Comparison of ENCODE assay signal across 8 cellular contexts in genomic region chr4:42302348-42302747, GRCh38.
A peak's percentile ranks its signal among the peaks of the same experiment; 100 is the strongest.
DNase-seq lines count a peak whose midpoint lies in the region; ATAC-seq lines count a peak whose summit lies in the region.

No MANE protein-coding gene starts in this region.

- peak; percentile 6 for DNase-seq in activated naive CD8-positive, alpha-beta T cell treated with anti-CD3 and anti-CD28 coated beads, Interleukin-2, amount 50 U/mL, for 24 hours
- DNase-seq in activated naive CD8-positive, alpha-beta T cell treated with anti-CD3 and anti-CD28 coated beads for 36 hours: no peak
- DNase-seq in M059J (ENCODE audit: low read depth): peak; percentile 73
- peak; percentile 24 for DNase-seq in cerebellar cortex (ENCODE audit: low spot score)
- DNase-seq in pons (ENCODE audit: low spot score): peak; percentile 80
- no peak for DNase-seq in NCI-H187 (lab: John Stamatoyannopoulos, UW)
- DNase-seq in amniotic stem cell (lab: John Stamatoyannopoulos, UW): no peak
- DNase-seq in activated CD4-positive, CD25-positive, alpha-beta regulatory T cell (lab: John Stamatoyannopoulos, UW): no peak

- no peak overlapping the region for H3K27ac Mint-ChIP-seq in activated naive CD8-positive, alpha-beta T cell treated with anti-CD3 and anti-CD28 coated beads, Interleukin-2, amount 50 U/mL, for 24 hours
- no peak overlapping the region for H3K27ac Mint-ChIP-seq in activated naive CD8-positive, alpha-beta T cell treated with anti-CD3 and anti-CD28 coated beads for 36 hours

- no peak for ATAC-seq in activated naive CD8-positive, alpha-beta T cell treated with anti-CD3 and anti-CD28 coated beads, Interleukin-2, amount 50 U/mL, for 24 hours

- no peaks in the 10 kb centered on the region for H3K36me3 Mint-ChIP-seq in activated naive CD8-positive, alpha-beta T cell treated with anti-CD3 and anti-CD28 coated beads, Interleukin-2, amount 50 U/mL, for 24 hours (ENCODE audit: low read depth)
- H3K36me3 Mint-ChIP-seq in activated naive CD8-positive, alpha-beta T cell treated with anti-CD3 and anti-CD28 coated beads for 36 hours: no peaks in the 10 kb centered on the region

- H3K4me3 Mint-ChIP-seq in activated naive CD8-positive, alpha-beta T cell treated with anti-CD3 and anti-CD28 coated beads, Interleukin-2, amount 50 U/mL, for 24 hours: no peak overlapping the region
- H3K4me3 Mint-ChIP-seq in activated naive CD8-positive, alpha-beta T cell treated with anti-CD3 and anti-CD28 coated beads for 36 hours: no peak overlapping the region

- no peaks in the 10 kb centered on the region for H3K9me3 Mint-ChIP-seq in activated naive CD8-positive, alpha-beta T cell treated with anti-CD3 and anti-CD28 coated beads, Interleukin-2, amount 50 U/mL, for 24 hours
- H3K9me3 Mint-ChIP-seq in activated naive CD8-positive, alpha-beta T cell treated with anti-CD3 and anti-CD28 coated beads for 36 hours: no peaks in the 10 kb centered on the region

- H3K4me1 Mint-ChIP-seq in activated naive CD8-positive, alpha-beta T cell treated with anti-CD3 and anti-CD28 coated beads, Interleukin-2, amount 50 U/mL, for 24 hours: no peaks in the 10 kb centered on the region
- H3K4me1 Mint-ChIP-seq in activated naive CD8-positive, alpha-beta T cell treated with anti-CD3 and anti-CD28 coated beads for 36 hours: no peaks in the 10 kb centered on the region

- peaks cover 18% of the 10 kb centered on the region for H3K27me3 Mint-ChIP-seq in activated naive CD8-positive, alpha-beta T cell treated with anti-CD3 and anti-CD28 coated beads, Interleukin-2, amount 50 U/mL, for 24 hours
- H3K27me3 Mint-ChIP-seq in activated naive CD8-positive, alpha-beta T cell treated with anti-CD3 and anti-CD28 coated beads for 36 hours: peaks cover 37% of the 10 kb centered on the region

Comparison
In these comparisons a context has a peak if more than half of its experiments do, and no peak if none do; other contexts are left out.
1. DNase-seq: peak in activated naive CD8-positive, alpha-beta T cell treated with anti-CD3 and anti-CD28 coated beads, Interleukin-2, amount 50 U/mL, for 24 hours (single experiment), M059J (single experiment), cerebellar cortex (single experiment) and pons (single experiment); none in activated naive CD8-positive, alpha-beta T cell treated with anti-CD3 and anti-CD28 coated beads for 36 hours (single experiment), NCI-H187 (0 of 2), amniotic stem cell (single experiment) and activated CD4-positive, CD25-positive, alpha-beta regulatory T cell (0 of 4).